1 cellular context compared by ENCODE assay signal in the genomic region with DNA sequence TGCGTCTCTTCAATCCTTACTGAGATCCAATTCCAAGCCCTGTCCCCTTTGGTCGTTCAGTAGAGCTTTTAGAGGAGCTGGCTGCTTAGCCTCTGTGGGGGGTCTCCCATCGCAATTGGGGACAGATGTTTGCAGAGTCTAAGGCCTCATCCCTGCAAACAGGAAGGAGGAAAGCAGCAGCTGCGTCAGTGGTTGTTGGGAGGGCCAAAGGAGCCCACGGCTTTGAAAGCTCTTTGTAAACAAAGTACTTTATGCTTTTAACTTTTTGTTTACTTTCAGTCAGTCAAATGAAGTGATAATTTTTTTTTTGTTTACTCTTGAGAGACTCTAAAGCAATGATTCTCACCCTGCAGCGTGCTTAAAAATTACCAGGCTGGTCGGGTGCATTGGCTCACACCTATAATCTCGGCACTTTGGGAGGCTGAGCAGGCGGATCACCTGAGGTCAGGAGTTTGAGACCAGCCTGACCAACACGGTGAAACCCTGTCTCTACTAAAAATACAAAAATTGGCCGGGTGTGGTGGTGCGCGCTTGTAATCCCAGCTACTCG.
TF ChIP-seq lines count a peak whose summit lies in the region.

No MANE protein-coding gene starts in this region.

TF ChIP-seq in HepG2, 621 proteins besides CTCF, POLR2A, EP300 and RAD21 (continued from another document and continues in another):
- TF ChIP-seq, protein P1, sequence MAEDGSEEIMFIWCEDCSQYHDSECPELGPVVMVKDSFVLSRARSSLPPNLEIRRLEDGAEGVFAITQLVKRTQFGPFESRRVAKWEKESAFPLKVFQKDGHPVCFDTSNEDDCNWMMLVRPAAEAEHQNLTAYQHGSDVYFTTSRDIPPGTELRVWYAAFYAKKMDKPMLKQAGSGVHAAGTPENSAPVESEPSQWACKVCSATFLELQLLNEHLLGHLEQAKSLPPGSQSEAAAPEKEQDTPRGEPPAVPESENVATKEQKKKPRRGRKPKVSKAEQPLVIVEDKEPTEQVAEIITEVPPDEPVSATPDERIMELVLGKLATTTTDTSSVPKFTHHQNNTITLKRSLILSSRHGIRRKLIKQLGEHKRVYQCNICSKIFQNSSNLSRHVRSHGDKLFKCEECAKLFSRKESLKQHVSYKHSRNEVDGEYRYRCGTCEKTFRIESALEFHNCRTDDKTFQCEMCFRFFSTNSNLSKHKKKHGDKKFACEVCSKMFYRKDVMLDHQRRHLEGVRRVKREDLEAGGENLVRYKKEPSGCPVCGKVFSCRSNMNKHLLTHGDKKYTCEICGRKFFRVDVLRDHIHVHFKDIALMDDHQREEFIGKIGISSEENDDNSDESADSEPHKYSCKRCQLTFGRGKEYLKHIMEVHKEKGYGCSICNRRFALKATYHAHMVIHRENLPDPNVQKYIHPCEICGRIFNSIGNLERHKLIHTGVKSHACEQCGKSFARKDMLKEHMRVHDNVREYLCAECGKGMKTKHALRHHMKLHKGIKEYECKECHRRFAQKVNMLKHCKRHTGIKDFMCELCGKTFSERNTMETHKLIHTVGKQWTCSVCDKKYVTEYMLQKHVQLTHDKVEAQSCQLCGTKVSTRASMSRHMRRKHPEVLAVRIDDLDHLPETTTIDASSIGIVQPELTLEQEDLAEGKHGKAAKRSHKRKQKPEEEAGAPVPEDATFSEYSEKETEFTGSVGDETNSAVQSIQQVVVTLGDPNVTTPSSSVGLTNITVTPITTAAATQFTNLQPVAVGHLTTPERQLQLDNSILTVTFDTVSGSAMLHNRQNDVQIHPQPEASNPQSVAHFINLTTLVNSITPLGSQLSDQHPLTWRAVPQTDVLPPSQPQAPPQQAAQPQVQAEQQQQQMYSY (CRISPR knock-in tag; IDR thresholded peaks at IDR 0.05), result no peak
- TF ChIP-seq CENPT (CRISPR knock-in tag; IDR thresholded peaks at IDR 0.05; ENCODE audit: low read depth), result no peak
- TF ChIP-seq ISL2 (CRISPR knock-in tag; IDR thresholded peaks at IDR 0.05), result peak; percentile 72; the same call in 1 of the 2 replicates
- TF ChIP-seq, protein P2, sequence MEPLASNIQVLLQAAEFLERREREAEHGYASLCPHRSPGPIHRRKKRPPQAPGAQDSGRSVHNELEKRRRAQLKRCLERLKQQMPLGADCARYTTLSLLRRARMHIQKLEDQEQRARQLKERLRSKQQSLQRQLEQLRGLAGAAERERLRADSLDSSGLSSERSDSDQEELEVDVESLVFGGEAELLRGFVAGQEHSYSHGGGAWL (CRISPR knock-in tag; IDR thresholded peaks at IDR 0.05), result no peak
- TF ChIP-seq ATM (IDR thresholded peaks at IDR 0.05; ENCODE audit: borderline replicate concordance), result no peak
- TF ChIP-seq, protein P3, sequence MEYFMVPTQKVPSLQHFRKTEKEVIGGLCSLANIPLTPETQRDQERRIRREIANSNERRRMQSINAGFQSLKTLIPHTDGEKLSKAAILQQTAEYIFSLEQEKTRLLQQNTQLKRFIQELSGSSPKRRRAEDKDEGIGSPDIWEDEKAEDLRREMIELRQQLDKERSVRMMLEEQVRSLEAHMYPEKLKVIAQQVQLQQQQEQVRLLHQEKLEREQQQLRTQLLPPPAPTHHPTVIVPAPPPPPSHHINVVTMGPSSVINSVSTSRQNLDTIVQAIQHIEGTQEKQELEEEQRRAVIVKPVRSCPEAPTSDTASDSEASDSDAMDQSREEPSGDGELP (IDR thresholded peaks at IDR 0.05; ENCODE audit: borderline replicate concordance, low read depth), result peak; percentile 41; the same call in 1 of the 2 replicates
- TF ChIP-seq ZMYM3 (CRISPR knock-in tag; IDR thresholded peaks at IDR 0.05), result no peak
- TF ChIP-seq, protein P4, sequence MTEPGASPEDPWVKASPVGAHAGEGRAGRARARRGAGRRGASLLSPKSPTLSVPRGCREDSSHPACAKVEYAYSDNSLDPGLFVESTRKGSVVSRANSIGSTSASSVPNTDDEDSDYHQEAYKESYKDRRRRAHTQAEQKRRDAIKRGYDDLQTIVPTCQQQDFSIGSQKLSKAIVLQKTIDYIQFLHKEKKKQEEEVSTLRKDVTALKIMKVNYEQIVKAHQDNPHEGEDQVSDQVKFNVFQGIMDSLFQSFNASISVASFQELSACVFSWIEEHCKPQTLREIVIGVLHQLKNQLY (CRISPR knock-in tag; IDR thresholded peaks at IDR 0.05), result 0 out of 2 replicates have a peak, but pooled peaks have one; percentile 13
- TF ChIP-seq ZNF563 (CRISPR knock-in tag; IDR thresholded peaks at IDR 0.05), result no peak
- TF ChIP-seq, protein P5, sequence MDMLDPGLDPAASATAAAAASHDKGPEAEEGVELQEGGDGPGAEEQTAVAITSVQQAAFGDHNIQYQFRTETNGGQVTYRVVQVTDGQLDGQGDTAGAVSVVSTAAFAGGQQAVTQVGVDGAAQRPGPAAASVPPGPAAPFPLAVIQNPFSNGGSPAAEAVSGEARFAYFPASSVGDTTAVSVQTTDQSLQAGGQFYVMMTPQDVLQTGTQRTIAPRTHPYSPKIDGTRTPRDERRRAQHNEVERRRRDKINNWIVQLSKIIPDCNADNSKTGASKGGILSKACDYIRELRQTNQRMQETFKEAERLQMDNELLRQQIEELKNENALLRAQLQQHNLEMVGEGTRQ (IDR thresholded peaks at IDR 0.05; ENCODE audit: low read depth, low read length), result no peak
- TF ChIP-seq, protein P5 (CRISPR knock-in tag; IDR thresholded peaks at IDR 0.05; ENCODE audit: borderline replicate concordance), result no peak
- no peak for TF ChIP-seq ZNF567 (CRISPR knock-in tag; IDR thresholded peaks at IDR 0.05; ENCODE audit: borderline replicate concordance)
- TF ChIP-seq, protein P6, sequence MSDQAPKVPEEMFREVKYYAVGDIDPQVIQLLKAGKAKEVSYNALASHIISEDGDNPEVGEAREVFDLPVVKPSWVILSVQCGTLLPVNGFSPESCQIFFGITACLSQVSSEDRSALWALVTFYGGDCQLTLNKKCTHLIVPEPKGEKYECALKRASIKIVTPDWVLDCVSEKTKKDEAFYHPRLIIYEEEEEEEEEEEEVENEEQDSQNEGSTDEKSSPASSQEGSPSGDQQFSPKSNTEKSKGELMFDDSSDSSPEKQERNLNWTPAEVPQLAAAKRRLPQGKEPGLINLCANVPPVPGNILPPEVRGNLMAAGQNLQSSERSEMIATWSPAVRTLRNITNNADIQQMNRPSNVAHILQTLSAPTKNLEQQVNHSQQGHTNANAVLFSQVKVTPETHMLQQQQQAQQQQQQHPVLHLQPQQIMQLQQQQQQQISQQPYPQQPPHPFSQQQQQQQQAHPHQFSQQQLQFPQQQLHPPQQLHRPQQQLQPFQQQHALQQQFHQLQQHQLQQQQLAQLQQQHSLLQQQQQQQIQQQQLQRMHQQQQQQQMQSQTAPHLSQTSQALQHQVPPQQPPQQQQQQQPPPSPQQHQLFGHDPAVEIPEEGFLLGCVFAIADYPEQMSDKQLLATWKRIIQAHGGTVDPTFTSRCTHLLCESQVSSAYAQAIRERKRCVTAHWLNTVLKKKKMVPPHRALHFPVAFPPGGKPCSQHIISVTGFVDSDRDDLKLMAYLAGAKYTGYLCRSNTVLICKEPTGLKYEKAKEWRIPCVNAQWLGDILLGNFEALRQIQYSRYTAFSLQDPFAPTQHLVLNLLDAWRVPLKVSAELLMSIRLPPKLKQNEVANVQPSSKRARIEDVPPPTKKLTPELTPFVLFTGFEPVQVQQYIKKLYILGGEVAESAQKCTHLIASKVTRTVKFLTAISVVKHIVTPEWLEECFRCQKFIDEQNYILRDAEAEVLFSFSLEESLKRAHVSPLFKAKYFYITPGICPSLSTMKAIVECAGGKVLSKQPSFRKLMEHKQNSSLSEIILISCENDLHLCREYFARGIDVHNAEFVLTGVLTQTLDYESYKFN (CRISPR knock-in tag; conservative IDR thresholded peaks at IDR 0.05), result peak; percentile 82
- no peak for TF ChIP-seq ZIK1 (CRISPR knock-in tag; IDR thresholded peaks at IDR 0.05; ENCODE audit: borderline replicate concordance, low read depth)
- peak; percentile 71; the same call in 1 of the 2 replicates for TF ChIP-seq TBX3 (IDR thresholded peaks at IDR 0.05; ENCODE audit: borderline replicate concordance)
- 0 out of 2 replicates have a peak, but pooled peaks have one; percentile 25 for TF ChIP-seq ZNF3 (CRISPR knock-in tag; IDR thresholded peaks at IDR 0.05)
- TF ChIP-seq RXRB (CRISPR knock-in tag; IDR thresholded peaks at IDR 0.05; ENCODE audit: borderline replicate concordance), result peak; percentile 53; the same call in 1 of the 2 replicates
- TF ChIP-seq GABPB1 (CRISPR knock-in tag; IDR thresholded peaks at IDR 0.05), result peak; percentile 24; the same call in 1 of the 2 replicates
- no peak for TF ChIP-seq KLF12 (CRISPR knock-in tag; IDR thresholded peaks at IDR 0.05; ENCODE audit: borderline replicate concordance)
- TF ChIP-seq ZBTB8A (CRISPR knock-in tag; IDR thresholded peaks at IDR 0.05; ENCODE audit: borderline replicate concordance, low read depth), result no peak
- no peak for TF ChIP-seq ZSCAN22 (CRISPR knock-in tag; IDR thresholded peaks at IDR 0.05)
- no peak for TF ChIP-seq ZNF282 (IDR thresholded peaks at IDR 0.05; ENCODE audit: partially characterized antibody)
- no peak; the same call in 1 of the 2 replicates for TF ChIP-seq ATF7-NPFF (CRISPR knock-in tag; IDR thresholded peaks at IDR 0.05; ENCODE audit: low read depth)
- TF ChIP-seq RFXANK (CRISPR knock-in tag; IDR thresholded peaks at IDR 0.05), result peak; percentile 95
- TF ChIP-seq, protein P7, sequence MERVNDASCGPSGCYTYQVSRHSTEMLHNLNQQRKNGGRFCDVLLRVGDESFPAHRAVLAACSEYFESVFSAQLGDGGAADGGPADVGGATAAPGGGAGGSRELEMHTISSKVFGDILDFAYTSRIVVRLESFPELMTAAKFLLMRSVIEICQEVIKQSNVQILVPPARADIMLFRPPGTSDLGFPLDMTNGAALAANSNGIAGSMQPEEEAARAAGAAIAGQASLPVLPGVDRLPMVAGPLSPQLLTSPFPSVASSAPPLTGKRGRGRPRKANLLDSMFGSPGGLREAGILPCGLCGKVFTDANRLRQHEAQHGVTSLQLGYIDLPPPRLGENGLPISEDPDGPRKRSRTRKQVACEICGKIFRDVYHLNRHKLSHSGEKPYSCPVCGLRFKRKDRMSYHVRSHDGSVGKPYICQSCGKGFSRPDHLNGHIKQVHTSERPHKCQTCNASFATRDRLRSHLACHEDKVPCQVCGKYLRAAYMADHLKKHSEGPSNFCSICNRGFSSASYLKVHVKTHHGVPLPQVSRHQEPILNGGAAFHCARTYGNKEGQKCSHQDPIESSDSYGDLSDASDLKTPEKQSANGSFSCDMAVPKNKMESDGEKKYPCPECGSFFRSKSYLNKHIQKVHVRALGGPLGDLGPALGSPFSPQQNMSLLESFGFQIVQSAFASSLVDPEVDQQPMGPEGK (CRISPR knock-in tag; IDR thresholded peaks at IDR 0.05), result peak; percentile 38; the same call in 1 of the 2 replicates
- TF ChIP-seq FOXK1 (CRISPR knock-in tag; IDR thresholded peaks at IDR 0.05; ENCODE audit: borderline replicate concordance, low read depth), result peak; percentile 70; the same call in 1 of the 2 replicates
- peak; percentile 61; the same call in 1 of the 2 replicates for TF ChIP-seq ARNT2 (CRISPR knock-in tag; IDR thresholded peaks at IDR 0.05; ENCODE audit: low read depth)
- TF ChIP-seq ZNF7 (CRISPR knock-in tag; IDR thresholded peaks at IDR 0.05), result no peak
- TF ChIP-seq, protein P8, sequence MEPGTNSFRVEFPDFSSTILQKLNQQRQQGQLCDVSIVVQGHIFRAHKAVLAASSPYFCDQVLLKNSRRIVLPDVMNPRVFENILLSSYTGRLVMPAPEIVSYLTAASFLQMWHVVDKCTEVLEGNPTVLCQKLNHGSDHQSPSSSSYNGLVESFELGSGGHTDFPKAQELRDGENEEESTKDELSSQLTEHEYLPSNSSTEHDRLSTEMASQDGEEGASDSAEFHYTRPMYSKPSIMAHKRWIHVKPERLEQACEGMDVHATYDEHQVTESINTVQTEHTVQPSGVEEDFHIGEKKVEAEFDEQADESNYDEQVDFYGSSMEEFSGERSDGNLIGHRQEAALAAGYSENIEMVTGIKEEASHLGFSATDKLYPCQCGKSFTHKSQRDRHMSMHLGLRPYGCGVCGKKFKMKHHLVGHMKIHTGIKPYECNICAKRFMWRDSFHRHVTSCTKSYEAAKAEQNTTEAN (CRISPR knock-in tag; conservative IDR thresholded peaks at IDR 0.05), result no peak
- peak; percentile 27; the same call in 1 of the 2 replicates for TF ChIP-seq MIXL1 (CRISPR knock-in tag; IDR thresholded peaks at IDR 0.05)
- no peak for TF ChIP-seq POGZ (CRISPR knock-in tag; IDR thresholded peaks at IDR 0.05)
- TF ChIP-seq, protein P9, sequence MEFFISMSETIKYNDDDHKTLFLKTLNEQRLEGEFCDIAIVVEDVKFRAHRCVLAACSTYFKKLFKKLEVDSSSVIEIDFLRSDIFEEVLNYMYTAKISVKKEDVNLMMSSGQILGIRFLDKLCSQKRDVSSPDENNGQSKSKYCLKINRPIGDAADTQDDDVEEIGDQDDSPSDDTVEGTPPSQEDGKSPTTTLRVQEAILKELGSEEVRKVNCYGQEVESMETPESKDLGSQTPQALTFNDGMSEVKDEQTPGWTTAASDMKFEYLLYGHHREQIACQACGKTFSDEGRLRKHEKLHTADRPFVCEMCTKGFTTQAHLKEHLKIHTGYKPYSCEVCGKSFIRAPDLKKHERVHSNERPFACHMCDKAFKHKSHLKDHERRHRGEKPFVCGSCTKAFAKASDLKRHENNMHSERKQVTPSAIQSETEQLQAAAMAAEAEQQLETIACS (CRISPR knock-in tag; IDR thresholded peaks at IDR 0.05), result no peak
- no peak for TF ChIP-seq CBX2 (IDR thresholded peaks at IDR 0.05; ENCODE audit: low read depth, low read length)
- no peak for TF ChIP-seq CBX2 (CRISPR knock-in tag; IDR thresholded peaks at IDR 0.05; ENCODE audit: low read depth)
- TF ChIP-seq ZNF605 (CRISPR knock-in tag; IDR thresholded peaks at IDR 0.05), result 0 out of 2 replicates have a peak, but pooled peaks have one; percentile 6
- TF ChIP-seq ZNF891 (CRISPR knock-in tag; IDR thresholded peaks at IDR 0.05), result no peak
